In the genomic region with DNA sequence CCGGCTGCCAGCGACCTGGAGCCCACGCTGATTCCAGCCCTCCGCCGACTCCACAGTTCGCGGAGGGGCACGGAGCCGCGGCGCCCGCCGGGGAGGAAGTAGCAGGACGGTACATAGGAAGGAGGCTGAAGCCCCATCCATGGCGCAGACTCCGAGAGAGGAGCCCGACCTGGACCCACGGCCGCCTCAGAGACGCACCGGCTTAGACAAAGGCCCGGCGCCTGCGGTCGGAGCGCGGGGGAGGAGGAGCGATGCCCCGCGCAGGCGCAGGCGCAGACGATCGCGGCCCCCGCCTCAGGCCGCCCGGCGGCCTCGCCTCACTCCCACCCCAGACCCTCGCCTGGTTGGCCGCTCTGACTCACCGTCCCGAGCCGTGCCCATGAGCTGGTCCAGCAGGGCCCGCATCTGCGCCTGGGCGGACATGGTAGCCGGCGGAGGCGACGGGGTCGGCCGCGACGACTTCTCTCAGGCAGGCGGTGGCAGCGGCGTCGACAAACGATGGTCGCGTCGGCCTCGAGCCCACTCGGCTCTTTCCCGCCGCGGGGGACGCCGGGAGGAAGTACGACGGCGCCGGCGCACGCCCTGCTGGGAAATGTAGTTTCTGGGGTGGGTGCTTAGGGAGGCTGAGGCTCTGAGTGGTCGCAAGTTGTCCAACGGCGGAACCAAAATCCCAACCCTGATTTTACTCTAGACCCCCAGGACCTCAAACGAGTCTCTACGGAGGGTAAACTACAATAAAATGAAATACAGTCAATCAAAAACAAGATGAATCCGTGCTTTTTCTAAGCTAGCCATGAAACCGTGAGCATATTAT, we compare ENCODE assay signal across 8 cellular contexts. TPM values are rescaled to one million over a fixed set of nuclear protein-coding genes. Genes with fewer than 3 reads are reported as not detected.
A peak's percentile ranks its signal among the peaks of the same experiment; 100 is the strongest.
DNase-seq lines count a peak whose midpoint lies in the region; ATAC-seq and TF ChIP-seq lines count a peak whose summit lies in the region.

A gene with protein sequence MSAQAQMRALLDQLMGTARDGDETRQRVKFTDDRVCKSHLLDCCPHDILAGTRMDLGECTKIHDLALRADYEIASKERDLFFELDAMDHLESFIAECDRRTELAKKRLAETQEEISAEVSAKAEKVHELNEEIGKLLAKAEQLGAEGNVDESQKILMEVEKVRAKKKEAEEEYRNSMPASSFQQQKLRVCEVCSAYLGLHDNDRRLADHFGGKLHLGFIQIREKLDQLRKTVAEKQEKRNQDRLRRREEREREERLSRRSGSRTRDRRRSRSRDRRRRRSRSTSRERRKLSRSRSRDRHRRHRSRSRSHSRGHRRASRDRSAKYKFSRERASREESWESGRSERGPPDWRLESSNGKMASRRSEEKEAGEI (minus strand): TSS at position 533 of the 814 bp plus-strand sequence. CDS start 110 bp downstream, at position 423.

- H3K27me3 ChIP-seq in osteoblast (ENCODE audit: insufficient read depth, low read length): no peaks in the 10 kb centered on the region
- no peaks in the 10 kb centered on the region for H3K27me3 ChIP-seq in testis

- TF ChIP-seq CTCF in osteoblast (IDR thresholded peaks at IDR 0.05; ENCODE audit: extremely low read depth, low read depth, low read length) (no peak), testis (IDR thresholded peaks at IDR 0.05) (peak in 1 of 3 experiments; percentile 22)

- peaks cover 19% of the 10 kb centered on the region for H3K4me1 ChIP-seq in osteoblast (ENCODE audit: insufficient read depth, low read length)
- peaks cover 9% of the 10 kb centered on the region for H3K4me1 ChIP-seq in testis

- peak within 1 kb of the TSS; percentile 92 for H2AFZ ChIP-seq in osteoblast (ENCODE audit: low read length)

- no peaks in the 10 kb centered on the region for H3K36me3 Mint-ChIP-seq in activated naive CD8-positive, alpha-beta T cell

- DNase-seq in GM04504 (ENCODE audit: low read depth): peak; percentile 65
- peak; percentile 92 for DNase-seq in NCI-H1092 (lab: John Stamatoyannopoulos, UW)
- peak; percentile 83 for DNase-seq in SKM-1 treated with dmso at 0.1 percent for 144 hours (lab: John Stamatoyannopoulos, UW; ENCODE audit: unreplicated experiment)
- peak; percentile 79 for DNase-seq in glomerular visceral epithelial cell (ENCODE audit: extremely low spot score)
- peak; percentile 98 for DNase-seq in osteoblast (ENCODE audit: insufficient read length, low spot score, missing footprints)
- DNase-seq in testis: peak; percentile 93

- H3K4me3 Mint-ChIP-seq in activated naive CD8-positive, alpha-beta T cell: peak within 1 kb of the TSS; percentile 96

- peak; percentile 77 for ATAC-seq in HG02571 (IDR thresholded peaks at IDR 0.05; ENCODE audit: unreplicated experiment)

- H3K27ac Mint-ChIP-seq in activated naive CD8-positive, alpha-beta T cell: peak within 1 kb of the TSS; percentile 87

- peak within 1 kb of the TSS; percentile 92 for H3K27ac ChIP-seq in osteoblast (ENCODE audit: low read depth, low read length)
- H3K27ac ChIP-seq in testis: peak within 1 kb of the TSS; percentile 95 to 97

- H3K9me3 ChIP-seq in osteoblast (ENCODE audit: low read depth, low read length): no peaks in the 10 kb centered on the region
- H3K9me3 ChIP-seq in testis: no peaks in the 10 kb centered on the region

- H3K36me3 ChIP-seq in osteoblast (ENCODE audit: insufficient read depth, low read length): peaks cover 34% of the 10 kb centered on the region
- no peaks in the 10 kb centered on the region for H3K36me3 ChIP-seq in testis (ENCODE audit: low read depth, missing control alignments)

- H3K4me3 ChIP-seq in osteoblast (ENCODE audit: insufficient read depth, low read length): peak within 1 kb of the TSS; percentile 91
- peak within 1 kb of the TSS; percentile 73 to 80 for H3K4me3 ChIP-seq in testis

- peak within 1 kb of the TSS; percentile 84 for H3K4me2 ChIP-seq in osteoblast (ENCODE audit: insufficient read depth, low read length)

- no peaks in the 10 kb centered on the region for H3K9me3 Mint-ChIP-seq in activated naive CD8-positive, alpha-beta T cell (ENCODE audit: low read depth)

- peak; percentile 88 for TF ChIP-seq POLR2A in testis (IDR thresholded peaks at IDR 0.05)

- intact Hi-C loops in testis (cut with DNase I; ENCODE audit: low total_unique reads): no loop called here

- no peaks in the 10 kb centered on the region for H3K27me3 Mint-ChIP-seq in activated naive CD8-positive, alpha-beta T cell

- peaks cover 46% of the 10 kb centered on the region for H3K79me2 ChIP-seq in osteoblast (ENCODE audit: insufficient read depth, low read length)

- 1 to 8% methylated on average over 7 to 63 of the region's 84 CpGs for WGBS in testis, 2 donors

- peaks cover 37% of the 10 kb centered on the region for H4K20me1 ChIP-seq in osteoblast (ENCODE audit: insufficient read depth, low read length)

- peaks cover 33% of the 10 kb centered on the region for H3K4me1 Mint-ChIP-seq in activated naive CD8-positive, alpha-beta T cell (ENCODE audit: low read depth)

RNA-seq across cellular contexts. Expression of the gene that starts here (rescaled TPM):
- total RNA-seq in osteoblast: 44.8 and 46.0 TPM in 2 replicates
- 100 to 1,000 TPM; 145 to 192 TPM for total RNA-seq in testis
- polyA plus RNA-seq in testis (ENCODE audit: insufficient read depth, low read depth, low replicate concordance): 81.1 TPM

Comparison
In these comparisons a context has a peak if more than half of its experiments do, and no peak if none do; other contexts are left out.
1. Peak in every context shown above with its lines: DNase-seq, ATAC-seq, H3K4me3 ChIP-seq and H3K27ac ChIP-seq.